Comparison of ENCODE assay signal across 18 cellular contexts in the genomic region with DNA sequence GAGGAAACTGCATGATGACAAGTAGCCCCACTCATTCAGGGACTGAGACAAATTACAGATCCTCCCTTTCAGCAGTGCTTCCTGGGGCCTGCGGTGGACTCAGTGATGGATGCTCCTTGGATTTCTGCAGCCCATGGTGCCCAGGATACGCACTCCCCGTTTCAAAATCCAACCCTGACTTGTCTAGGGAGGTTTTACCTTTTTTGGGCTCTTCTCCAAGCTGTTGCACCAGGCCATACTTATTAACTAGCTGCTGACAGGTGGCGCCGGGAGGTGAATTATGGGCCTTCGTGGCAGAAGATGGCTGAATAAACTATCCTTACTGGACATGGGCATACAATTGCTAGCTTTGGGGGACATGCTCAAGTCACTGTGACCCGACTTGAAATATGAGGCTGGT.
A peak's percentile ranks its signal among the peaks of the same experiment; 100 is the strongest.
DNase-seq lines count a peak whose midpoint lies in the region; ATAC-seq, FAIRE-seq and TF ChIP-seq lines count a peak whose summit lies in the region.
"Had no signal": no experiment of that assay in that cellular context is flagged by ENCODE, and none has a peak within 500 bp of the region (broad histone marks: within the 10 kb centered on the region; RNA-seq: fewer than 3 reads in every experiment).

No MANE protein-coding gene starts in this region.

- no peak for TF ChIP-seq CTCF in body of pancreas (IDR thresholded peaks at IDR 0.05)
- TF ChIP-seq CTCF in pancreas (IDR thresholded peaks at IDR 0.05): no peak
- no peak for TF ChIP-seq CTCF in CD8-positive, alpha-beta T cell (IDR thresholded peaks at IDR 0.05)

- no peaks in the 10 kb centered on the region for H3K4me1 Mint-ChIP-seq in CD8-positive, alpha-beta T cell (ENCODE audit: low read depth)

- H3K4me3 Mint-ChIP-seq in CD8-positive, alpha-beta T cell: no peak overlapping the region

- peaks cover 13% of the 10 kb centered on the region for H3K9me3 Mint-ChIP-seq in CD8-positive, alpha-beta T cell

- TF ChIP-seq POLR2A in body of pancreas (IDR thresholded peaks at IDR 0.05): no peak

- POLR2A ChIA-PET in CD8-positive, alpha-beta T cell (lab: Charles Lee): no interaction called here

- no peak for FAIRE-seq in pancreas (lab: Jason Lieb, UNC)
- FAIRE-seq: GM19239 had no signal

- CTCF ChIA-PET in CD8-positive, alpha-beta T cell (lab: Charles Lee): no interaction called here

- peak; percentile 36 for DNase-seq in Caki2 (ENCODE audit: low read depth)
- DNase-seq in body of pancreas: peak in 3 of 4 donors; percentile 4 to 28 (median 25)
- peak; percentile 46 for DNase-seq in kidney tubule cell (ENCODE audit: low spot score)
- peak in 1 of 6 donors; percentile 26 for DNase-seq in pancreas
- DNase-seq in CD8-positive, alpha-beta T cell: no peak
- DNase-seq in right cardiac atrium: no peak
- DNase-seq: EL; H7; NCI-H1048; NCI-H146; NCI-H2081 treated with DMSO at 0.1 percent for 48 hours; NCI-H524 treated with DMSO at 0.1 percent for 48 hours; NK-92 treated with Interleukin-12 subunit alpha and Interleukin-12 subunit beta, amount 100 ng/mL, for 24 hours; OCI-M1 had no signal

- no peaks in the 10 kb centered on the region for H3K36me3 ChIP-seq in body of pancreas (replicated peaks in 1 of 2; ENCODE audit: insufficient read depth in 1 of 2, low read depth in 2 of 2)
- no peaks in the 10 kb centered on the region for H3K36me3 ChIP-seq in pancreas
- no peaks in the 10 kb centered on the region for H3K36me3 ChIP-seq in CD8-positive, alpha-beta T cell (ENCODE audit: insufficient read depth, low read length)

- no peak overlapping the region for H3K27ac Mint-ChIP-seq in CD8-positive, alpha-beta T cell

- in situ Hi-C loops in Caki2 (cut with HindIII; ENCODE audit: low pct_unique_long_range_greater_than_20kb, low sequenced_read_pairs): no loop called here

- H3K4me1 ChIP-seq in body of pancreas: peaks cover 6% of the 10 kb centered on the region
- H3K4me1 ChIP-seq in pancreas: no peaks in the 10 kb centered on the region
- H3K4me1 ChIP-seq in CD8-positive, alpha-beta T cell (ENCODE audit: insufficient read depth, low read length): no peaks in the 10 kb centered on the region
- H3K4me1 ChIP-seq in right cardiac atrium (ENCODE audit: control insufficient read depth, insufficient read depth, low read length): no peaks in the 10 kb centered on the region

- H3K27me3 Mint-ChIP-seq in CD8-positive, alpha-beta T cell (ENCODE audit: low read depth): no peaks in the 10 kb centered on the region

- H3K4me3 ChIP-seq in body of pancreas (no peak overlapping the region), pancreas (no peak overlapping the region), right cardiac atrium (ENCODE audit: low read length) (no peak overlapping the region)
- H3K4me3 ChIP-seq in CD8-positive, alpha-beta T cell (ENCODE audit: low read depth, low read length): no peak overlapping the region

- H3K27me3 ChIP-seq in body of pancreas (no peaks in the 10 kb centered on the region), pancreas (no peaks in the 10 kb centered on the region), right cardiac atrium (ENCODE audit: control insufficient read depth, insufficient read depth) (no peaks in the 10 kb centered on the region)
- H3K27me3 ChIP-seq in CD8-positive, alpha-beta T cell (ENCODE audit: insufficient read depth, low read length): no peaks in the 10 kb centered on the region

- intact Hi-C loops in body of pancreas (cut with DNase I): no loop called here
- intact Hi-C loops in pancreas (cut with DNase I): no loop called here
- intact Hi-C loops in CD8-positive, alpha-beta T cell (cut with DNase I, micrococcal nuclease): no loop called here
- intact Hi-C loops in right cardiac atrium (cut with DNase I): no loop called here

- H3K9me3 ChIP-seq in body of pancreas (no peaks in the 10 kb centered on the region), pancreas (no peaks in the 10 kb centered on the region), right cardiac atrium (ENCODE audit: control insufficient read depth, low read length) (no peaks in the 10 kb centered on the region)
- no peaks in the 10 kb centered on the region for H3K9me3 ChIP-seq in CD8-positive, alpha-beta T cell (ENCODE audit: low read length)

- H3K27ac ChIP-seq in body of pancreas (peak overlapping the region in 1 of 4 donors; percentile 47), pancreas (no peak overlapping the region), right cardiac atrium (ENCODE audit: low read length) (no peak overlapping the region)
- no peak overlapping the region for H3K27ac ChIP-seq in CD8-positive, alpha-beta T cell (ENCODE audit: low read depth, low read length)
- H3K27ac ChIP-seq: C4-2B, RWPE1 had no signal

- 60 to 66% methylated on average over 7 of the region's 7 CpGs for WGBS in body of pancreas, 2 donors
- WGBS in pancreas, 2 donors: 68% methylated on average over 7 of the region's 7 CpGs
- WGBS in right cardiac atrium: 81% methylated on average over 7 of the region's 7 CpGs

- ATAC-seq in body of pancreas (no peak), pancreas (peak in 3 of 4 donors; percentile 60 to 69 (median 67)), GM18498 (IDR thresholded peaks at IDR 0.05; ENCODE audit: unreplicated experiment) (no peak), right cardiac atrium (no peak)
- no peak for ATAC-seq in CD8-positive, alpha-beta T cell

- no peaks in the 10 kb centered on the region for H3K36me3 Mint-ChIP-seq in CD8-positive, alpha-beta T cell

Comparison
In these comparisons a context has a peak if more than half of its experiments do, and no peak if none do; other contexts are left out.
1. DNase-seq: peak in Caki2 (single experiment), body of pancreas (3 of 4) and kidney tubule cell (single experiment); none in CD8-positive, alpha-beta T cell (0 of 7) and right cardiac atrium (0 of 3).
2. ATAC-seq: peak in pancreas (3 of 4); none in body of pancreas (single experiment), GM18498 (single experiment), CD8-positive, alpha-beta T cell (single experiment) and right cardiac atrium (0 of 2).